1 cellular context compared by ENCODE assay signal in genomic region chr12:26226629-26227375, GRCh38.
TF ChIP-seq lines count a peak whose summit lies in the region.

No MANE protein-coding gene starts in this region.

TF ChIP-seq in H1, 55 proteins besides CTCF, POLR2A, EP300 and RAD21 (continued from another document):
- TF ChIP-seq SAP30 (IDR thresholded peaks at IDR 0.05; ENCODE audit: insufficient read depth, insufficient replicate concordance, low read length) (no peak), EZH2 (IDR thresholded peaks at IDR 0.05; ENCODE audit: low read depth, low read length, severe bottlenecking) (peak; percentile 54), ASH2L (IDR thresholded peaks at IDR 0.05; ENCODE audit: low read length) (peak; percentile 78), MAX (IDR thresholded peaks at IDR 0.05) (peak; percentile 84), SUZ12 (IDR thresholded peaks at IDR 0.05; ENCODE audit: low read length) (peak; percentile 66), BRCA1 (IDR thresholded peaks at IDR 0.05; ENCODE audit: low read depth, low read length) (no peak), E2F6 (IDR thresholded peaks at IDR 0.05) (peak; percentile 84)
TF ChIP-seq in H1: peak in this region for 7.
